In genomic region chr14:61326847-61327246, GRCh38 we compare ENCODE assay signal across 8 cellular contexts. TPM values are rescaled to one million over a fixed set of nuclear protein-coding genes. Genes with fewer than 3 reads are reported as not detected.
DNase-seq lines count a peak whose midpoint lies in the region; ATAC-seq and TF ChIP-seq lines count a peak whose summit lies in the region.

No MANE protein-coding gene starts in this region.

- H3K36me3 ChIP-seq in A673 (ENCODE audit: insufficient read depth, low read length, poor library complexity, severe bottlenecking), result no peaks in the 10 kb centered on the region
- H3K36me3 ChIP-seq in MG63, result no peaks in the 10 kb centered on the region
- no peaks in the 10 kb centered on the region for H3K36me3 ChIP-seq in effector memory CD4-positive, alpha-beta T cell (ENCODE audit: control insufficient read depth, insufficient read depth, low read length)

- TF ChIP-seq CTCF in A673 (conservative IDR thresholded peaks at IDR 0.05; ENCODE audit: low read depth, low read length), result no peak

- CTCF ChIA-PET in A673 (lab: Charles Lee), result no interaction called here

- no peak overlapping the region for H3K4me3 ChIP-seq in A673 (ENCODE audit: low read depth, low read length, poor library complexity, severe bottlenecking)
- H3K4me3 ChIP-seq in MG63, result no peak overlapping the region
- peak overlapping the region; percentile 31 for H3K4me3 ChIP-seq in effector memory CD4-positive, alpha-beta T cell (ENCODE audit: insufficient read depth, low read depth, low read length, poor library complexity, severe bottlenecking)

- H3K27ac ChIP-seq in A673 (ENCODE audit: low read depth, low read length, poor library complexity, severe bottlenecking), result no peak overlapping the region
- H3K27ac ChIP-seq in effector memory CD4-positive, alpha-beta T cell (ENCODE audit: insufficient read depth, low read length, poor library complexity, severe bottlenecking), result peak overlapping the region; percentile 90

- POLR2A ChIA-PET in A673 (lab: Charles Lee; ENCODE audit: low non-redundant PET), result no interaction called here

- ATAC-seq in GM18861 (IDR thresholded peaks at IDR 0.05; ENCODE audit: unreplicated experiment) (no peak), GM18520 (IDR thresholded peaks at IDR 0.05; ENCODE audit: unreplicated experiment) (no peak)

- no peaks in the 10 kb centered on the region for H3K9me3 ChIP-seq in A673 (ENCODE audit: low read depth, low read length, poor library complexity, severe bottlenecking)
- peaks cover 2% of the 10 kb centered on the region for H3K9me3 ChIP-seq in MG63
- no peaks in the 10 kb centered on the region for H3K9me3 ChIP-seq in effector memory CD4-positive, alpha-beta T cell (ENCODE audit: control insufficient read depth, low read length)

- DNase-seq in A673 (ENCODE audit: low spot score) (peak; percentile 22), MG63 (peak; percentile 15), mucosa of gallbladder (ENCODE audit: low spot score) (peak; percentile 59), NAMALWA (ENCODE audit: low spot score) (no peak)
- no peak for DNase-seq in effector memory CD4-positive, alpha-beta T cell
- DNase-seq in stimulated activated CD4-positive, alpha-beta T cell treated with anti-CD3 and anti-CD28 coated beads, Interleukin-4, amount 100 ng/mL, for 24 hours, result no peak

- no TSS peak for BruUV-seq in A673 (replicated peaks; lab: Mats Ljungman, UMichigan)

- no peaks in the 10 kb centered on the region for H3K4me1 ChIP-seq in A673 (ENCODE audit: insufficient read depth, low read length, poor library complexity, severe bottlenecking)
- H3K4me1 ChIP-seq in effector memory CD4-positive, alpha-beta T cell (ENCODE audit: control insufficient read depth, insufficient read depth, low read length, poor library complexity, severe bottlenecking), result peaks cover 39% of the 10 kb centered on the region

- intact Hi-C loops in A673 (cut with micrococcal nuclease; ENCODE audit: unreplicated experiment), result no loop called here

- peaks cover 24% of the 10 kb centered on the region for H3K27me3 ChIP-seq in A673 (replicated peaks; ENCODE audit: insufficient read depth, low read depth, low read length, poor library complexity)
- H3K27me3 ChIP-seq in MG63, result no peaks in the 10 kb centered on the region
- H3K27me3 ChIP-seq in effector memory CD4-positive, alpha-beta T cell (replicated peaks; ENCODE audit: control insufficient read depth, insufficient read depth, low read length, poor library complexity, severe bottlenecking), result no peaks in the 10 kb centered on the region

RNA-seq across cellular contexts. Expression of gene PRKCH, which starts 5.5 kb away (rescaled TPM):
- total RNA-seq in A673 (2021), result 1.8 and 2.5 TPM in 2 replicates
- total RNA-seq in MG63 (2014; rRNA removed; shearing (Covaris generic); ENCODE audit: low replicate concordance), result 5.3 and 6.0 TPM in 2 replicates
- 28.5 TPM for total RNA-seq in mucosa of gallbladder

RNA-seq across cellular contexts. Expression of gene TMEM30B, which starts 45.7 kb away (rescaled TPM):
- total RNA-seq in A673 (2021), result 0.15 and 0.24 TPM in 2 replicates
- total RNA-seq in MG63 (2014; rRNA removed; shearing (Covaris generic); ENCODE audit: low replicate concordance), result not detected in 2 replicates
- total RNA-seq in mucosa of gallbladder, result 97.8 TPM

Comparison
In these comparisons a context has a peak if more than half of its experiments do, and no peak if none do; other contexts are left out.
1. DNase-seq: peak in A673 (single experiment), MG63 (single experiment) and mucosa of gallbladder (single experiment); none in effector memory CD4-positive, alpha-beta T cell (0 of 3), NAMALWA (single experiment) and stimulated activated CD4-positive, alpha-beta T cell treated with anti-CD3 and anti-CD28 coated beads, Interleukin-4, amount 100 ng/mL, for 24 hours (single experiment).
2. RNA of gene TMEM30B, which starts 45.7 kb away (total RNA-seq): 97.8 TPM in mucosa of gallbladder (single experiment); 0.15 to 0.24 TPM in A673 and not detected in MG63; every median in the first group is over 10 times any median in the second.